18 cellular contexts compared by ENCODE assay signal in genomic region chr2:150222317-150222716, GRCh38.
DNase-seq lines count a peak whose midpoint lies in the region; ATAC-seq, FAIRE-seq and TF ChIP-seq lines count a peak whose summit lies in the region.
"Had no signal": no experiment of that assay in that cellular context is flagged by ENCODE, and none has a peak within 500 bp of the region (broad histone marks: within the 10 kb centered on the region; RNA-seq: fewer than 3 reads in every experiment).

No MANE protein-coding gene starts in this region.

- H3K4me1 ChIP-seq in GM23338 (ENCODE audit: insufficient read depth): no peaks in the 10 kb centered on the region
- no peaks in the 10 kb centered on the region for H3K4me1 ChIP-seq in K562 (replicated peaks in 1 of 2; ENCODE audit: control insufficient read depth in 2 of 2, insufficient read depth in 2 of 2, low read length in 2 of 2)
- no peaks in the 10 kb centered on the region for H3K4me1 ChIP-seq in small intestine (ENCODE audit: control insufficient read depth in 2 of 2, insufficient read depth in 1 of 2, low read depth in 1 of 2, low read length in 1 of 2)

- TF ChIP-seq RAD21 in K562 (CRISPR knock-in tag; conservative IDR thresholded peaks at IDR 0.05 in 1 of 2, IDR thresholded peaks at IDR 0.05 in 1 of 2): no peak

- H3K36me3 ChIP-seq in GM23338 (ENCODE audit: insufficient read depth) (no peaks in the 10 kb centered on the region), K562 (ENCODE audit: control insufficient read depth, insufficient read depth, low read length) (no peaks in the 10 kb centered on the region), small intestine (ENCODE audit: control insufficient read depth in 2 of 2, insufficient read depth in 2 of 2, low read length in 2 of 2) (no peaks in the 10 kb centered on the region)

- CTCF ChIA-PET in K562 (lab: Yijun Ruan, JAX; ENCODE audit: low intra/inter-chr PET ratio): no interaction called here

- H3K79me2 ChIP-seq in GM23338 (replicated peaks; ENCODE audit: insufficient read depth) (no peaks in the 10 kb centered on the region), K562 (ENCODE audit: control insufficient read depth, insufficient read depth, low read length) (no peaks in the 10 kb centered on the region)

- no peak overlapping the region for H3K4me3 Mint-ChIP-seq in GM23338
- H3K4me3 Mint-ChIP-seq: CD4-positive, alpha-beta T cell; H9 had no signal

- no peak for DNase-seq in GM23338 (ENCODE audit: low spot score)
- DNase-seq in NCI-H146 (lab: John Stamatoyannopoulos, UW): peak; percentile 29
- DNase-seq in K562 (ENCODE audit: extremely low read depth in 1 of 4, low spot score in 3 of 4): no peak
- peak; percentile 3 for DNase-seq in putamen (ENCODE audit: low spot score)
- no peak for DNase-seq in small intestine
- DNase-seq: ACHN; CD4-positive, alpha-beta T cell; DMS153; DMS79; GDM1; H9 had no signal

- no peak overlapping the region for H3K4me2 ChIP-seq in GM23338
- no peak overlapping the region for H3K4me2 ChIP-seq in K562 (ENCODE audit: insufficient read depth, low read length)

- TF ChIP-seq CTCF in GM23338 (conservative IDR thresholded peaks at IDR 0.05; ENCODE audit: low read depth in 2 of 2) (no peak), K562 (IDR thresholded peaks at IDR 0.05 in 2 of 3, conservative IDR thresholded peaks at IDR 0.05 in 1 of 3; ENCODE audit: insufficient read depth in 2 of 3, low read depth in 1 of 3, low read length in 3 of 3) (no peak)

- intact Hi-C loops in K562 (cut with micrococcal nuclease): no loop called here

- ATAC-seq in GM23338: no peak
- no peak for ATAC-seq in K562
- ATAC-seq in GM18519 (IDR thresholded peaks at IDR 0.05; ENCODE audit: low FRiP score, unreplicated experiment): no peak
- no peak for ATAC-seq in HG02970 (IDR thresholded peaks at IDR 0.05; ENCODE audit: low FRiP score, unreplicated experiment)

- FAIRE-seq in K562 (lab: Jason Lieb, UNC): no peak
- no peak for FAIRE-seq in small intestine (lab: Jason Lieb, UNC)
- FAIRE-seq: A204.1, GM12892, GM18507, H1 had no signal

- TF ChIP-seq EP300 in K562 (IDR thresholded peaks at IDR 0.05; ENCODE audit: low read length): no peak

- H3K9me3 ChIP-seq in K562 (replicated peaks; ENCODE audit: control insufficient read depth, insufficient read depth, low read depth, low read length) (no peaks in the 10 kb centered on the region), small intestine (ENCODE audit: control insufficient read depth, low read depth) (no peaks in the 10 kb centered on the region)

- no peak overlapping the region for H3K9ac ChIP-seq in K562 (ENCODE audit: insufficient read depth in 1 of 2, low read depth in 2 of 2, low read length in 2 of 2)

- H3F3A ChIP-seq in GM23338 (replicated peaks; ENCODE audit: low read depth): no peaks in the 10 kb centered on the region

- peaks cover 5% of the 10 kb centered on the region; the same call in 2 of the 3 replicates for H3K4me1 Mint-ChIP-seq in GM23338

- H3K4me3 ChIP-seq in GM23338 (no peak overlapping the region), K562 (no peak overlapping the region), small intestine (ENCODE audit: low read depth in 1 of 2, low read length in 2 of 2) (no peak overlapping the region)

- peaks cover 5% of the 10 kb centered on the region for H3K27me3 Mint-ChIP-seq in GM23338 (ENCODE audit: insufficient read depth, low read depth, poor library complexity)
- H3K27me3 Mint-ChIP-seq: CD4-positive, alpha-beta T cell had no signal

- no peak for TF ChIP-seq POLR2A in K562 (conservative IDR thresholded peaks at IDR 0.05)

- H3K27ac ChIP-seq in GM23338 (ENCODE audit: low read depth): no peak overlapping the region
- H3K27ac ChIP-seq in K562 (ENCODE audit: extremely low read depth, low read depth, low read length): no peak overlapping the region
- no peak overlapping the region for H3K27ac ChIP-seq in small intestine (ENCODE audit: low read depth in 1 of 2, low read length in 1 of 2)
- H3K27ac ChIP-seq: C4-2B had no signal

- H3K9me2 ChIP-seq in GM23338 (ENCODE audit: insufficient read depth): peaks cover 14% of the 10 kb centered on the region

- 0 out of 3 replicates have a peak, but pooled peaks cover 3% of the 10 kb centered on the region for H3K36me3 Mint-ChIP-seq in GM23338 (ENCODE audit: low read depth)

- H4K20me1 ChIP-seq in GM23338 (replicated peaks; ENCODE audit: insufficient read depth) (no peaks in the 10 kb centered on the region), K562 (replicated peaks; ENCODE audit: control insufficient read depth, insufficient read depth, low read length) (no peaks in the 10 kb centered on the region)

- 0% methylated on average over 6 of the region's 6 CpGs for WGBS in K562 (ENCODE audit: insufficient coverage, low coverage, missing lambda C conversion rate)
- WGBS in small intestine, 3 donors: 67 to 84% (median 79%) methylated on average over 6 of the region's 6 CpGs

- in situ Hi-C loops in K562 (cut with MboI): no loop called here

- no peaks in the 10 kb centered on the region for H3K9me3 Mint-ChIP-seq in GM23338
- H3K9me3 Mint-ChIP-seq: H9 had no signal

- H3K27ac Mint-ChIP-seq in GM23338: no peak overlapping the region
- H3K27ac Mint-ChIP-seq: CD4-positive, alpha-beta T cell; H9 had no signal

- no peaks in the 10 kb centered on the region for H3K27me3 ChIP-seq in GM23338 (ENCODE audit: insufficient read depth)
- H3K27me3 ChIP-seq in K562 (ENCODE audit: control insufficient read depth in 2 of 2, insufficient read depth in 2 of 2, low read length in 2 of 2): no peaks in the 10 kb centered on the region
- H3K27me3 ChIP-seq in small intestine (ENCODE audit: control insufficient read depth in 2 of 2, insufficient read depth in 2 of 2, low read length in 2 of 2): no peaks in the 10 kb centered on the region

- H2AFZ ChIP-seq in GM23338 (peak overlapping the region; percentile 38; the same call in 1 of the 2 replicates), K562 (ENCODE audit: low read depth, low read length) (no peak overlapping the region)

- no peaks in the 10 kb centered on the region for H3K9me1 ChIP-seq in K562 (ENCODE audit: control insufficient read depth, insufficient read depth, low read length)

- no TSS peak for BruUV-seq in K562 (replicated peaks; lab: Mats Ljungman, UMichigan)

- POLR2A ChIA-PET in K562 (lab: Yijun Ruan, JAX): no interaction called here

TF ChIP-seq in GM23338, 12 proteins besides CTCF, POLR2A, EP300 and RAD21 (continues in another document):
- TF ChIP-seq NANOG (IDR thresholded peaks at IDR 0.05; ENCODE audit: borderline replicate concordance): no peak
- no peak for TF ChIP-seq REST (IDR thresholded peaks at IDR 0.05; ENCODE audit: unreplicated experiment)
- TF ChIP-seq CREB1 (CRISPR knock-in tag; IDR thresholded peaks at IDR 0.05; ENCODE audit: low read depth): no peak

TF ChIP-seq in K562, 482 proteins besides CTCF, POLR2A, EP300 and RAD21:
- TF ChIP-seq CBFA2T3 (IDR thresholded peaks at IDR 0.05): 0 out of 2 replicates have a peak, but pooled peaks have one; percentile 9
- no peak for TF ChIP-seq ELF4 (CRISPR knock-in tag; IDR thresholded peaks at IDR 0.05)
- TF ChIP-seq KLF6 (CRISPR knock-in tag; IDR thresholded peaks at IDR 0.05; ENCODE audit: borderline replicate concordance): no peak
- TF ChIP-seq PHB2 (IDR thresholded peaks at IDR 0.05; ENCODE audit: low read depth): no peak
- TF ChIP-seq TEAD4 (IDR thresholded peaks at IDR 0.05; ENCODE audit: low read length): peak; percentile 38; the same call in 1 of the 2 replicates
- TF ChIP-seq TEAD4 (CRISPR knock-in tag; IDR thresholded peaks at IDR 0.05; ENCODE audit: borderline replicate concordance): no peak
- no peak for TF ChIP-seq ATF4 (CRISPR knock-in tag; IDR thresholded peaks at IDR 0.05)
- TF ChIP-seq HMG20A (CRISPR knock-in tag; conservative IDR thresholded peaks at IDR 0.05): 0 out of 2 replicates have a peak, but pooled peaks have one; percentile 46
- TF ChIP-seq ETS1 (conservative IDR thresholded peaks at IDR 0.05; ENCODE audit: control insufficient read depth, low read depth, low read length): no peak
- no peak for TF ChIP-seq NBN (IDR thresholded peaks at IDR 0.05; ENCODE audit: low read depth)

Comparison
In these comparisons a context has a peak if more than half of its experiments do, and no peak if none do; other contexts are left out.
1. DNase-seq: peak in NCI-H146 (single experiment) and putamen (single experiment); none in GM23338 (single experiment), K562 (0 of 4) and small intestine (single experiment).